8 cellular contexts compared by ENCODE assay signal in genomic region chr2:111884592-111884964, GRCh38. TPM values are rescaled to one million over a fixed set of nuclear protein-coding genes. Genes with fewer than 3 reads are reported as not detected.
DNase-seq lines count a peak whose midpoint lies in the region; TF ChIP-seq lines count a peak whose summit lies in the region.

No MANE protein-coding gene starts in this region.

- peak overlapping the region; percentile 85 for H3K27ac ChIP-seq in RWPE1
- peak overlapping the region; percentile 55 for H3K27ac ChIP-seq in fibroblast of lung (ENCODE audit: insufficient read depth, low read length)
- no peak overlapping the region for H3K27ac ChIP-seq in trophoblast cell (ENCODE audit: low read depth, low read length)

- TF ChIP-seq CTCF in RWPE1 (conservative IDR thresholded peaks at IDR 0.05; ENCODE audit: low read depth) (no peak), fibroblast of lung (conservative IDR thresholded peaks at IDR 0.05 in 1 of 2, IDR thresholded peaks at IDR 0.05 in 1 of 2; ENCODE audit: low read depth in 1 of 2, low read length in 2 of 2) (peak in 1 of 2 donors; percentile 8)

- H3K9me3 ChIP-seq in fibroblast of lung (ENCODE audit: control insufficient read depth, insufficient read depth, low read depth, low read length) (no peaks in the 10 kb centered on the region), trophoblast cell (ENCODE audit: insufficient read depth, low read depth, low read length) (peaks cover 2% of the 10 kb centered on the region)

- peak overlapping the region; percentile 97 for H3K4me3 Mint-ChIP-seq in T-helper 1 cell treated with Interleukin-12 subunit alpha and Interleukin-12 subunit beta and Interleukin-4 antibody, amounts not matched to agents 30 μg/mL and 1 μg/mL, for 36 hours

- H3K4me3 ChIP-seq in fibroblast of lung (replicated peaks in 1 of 4; ENCODE audit: control extremely low read depth in 1 of 4, insufficient read depth in 1 of 4, low read depth in 3 of 4, low read length in 4 of 4) (peak overlapping the region; percentile 75 to 100 (median 90)), trophoblast cell (ENCODE audit: low read depth, low read length) (peak overlapping the region; percentile 98)

- H3K4ac ChIP-seq in trophoblast cell (ENCODE audit: low read depth, low read length) = no peak overlapping the region

- no CpG with 5 or more reads among the region's 11 CpGs for WGBS in trophoblast cell (ENCODE audit: extremely low coverage, insufficient coverage, insufficient read length)

- CTCF ChIA-PET in RWPE1 (lab: Yijun Ruan, JAX) = no interaction called here

- H3K27ac Mint-ChIP-seq in T-helper 1 cell treated with Interleukin-12 subunit alpha and Interleukin-12 subunit beta and Interleukin-4 antibody, amounts not matched to agents 30 μg/mL and 1 μg/mL, for 36 hours = peak overlapping the region; percentile 85

- H2AK5ac ChIP-seq in trophoblast cell (ENCODE audit: low read length) = no peak overlapping the region

- DNase-seq in T-helper 1 cell = no peak
- DNase-seq in RWPE1 (ENCODE audit: low spot score) = no peak
- DNase-seq in fibroblast of lung (ENCODE audit: low read depth in 2 of 2) = no peak
- DNase-seq in trophoblast cell = peak in 1 of 2 donors; percentile 16
- no peak for DNase-seq in germinal center (ENCODE audit: low spot score)
- no peak for DNase-seq in SIG-M5 (lab: John Stamatoyannopoulos, UW)
- no peak for DNase-seq in NCI-H1105 treated with DMSO at 0.1 percent for 48 hours (lab: John Stamatoyannopoulos, UW)

- H4K20me1 ChIP-seq in fibroblast of lung (ENCODE audit: control insufficient read depth, extremely low read depth, insufficient read depth, low read length) = no peaks in the 10 kb centered on the region

- H3K79me1 ChIP-seq in trophoblast cell (ENCODE audit: low read length) = peaks cover 9% of the 10 kb centered on the region

- H2BK5ac ChIP-seq in trophoblast cell (ENCODE audit: low read depth, low read length, poor library complexity) = no peak overlapping the region

- H2AFZ ChIP-seq in fibroblast of lung (ENCODE audit: low read length) (peak overlapping the region; percentile 93), trophoblast cell (ENCODE audit: insufficient read depth, low read length, poor library complexity) (peak overlapping the region; percentile 68)

- no peak overlapping the region for H4K91ac ChIP-seq in trophoblast cell (ENCODE audit: low read depth, low read length)

- no peak overlapping the region for H2BK120ac ChIP-seq in trophoblast cell (ENCODE audit: insufficient read depth, low read length, poor library complexity)

- no peak overlapping the region for H3K18ac ChIP-seq in trophoblast cell (ENCODE audit: low read length)

- H3K14ac ChIP-seq in trophoblast cell (ENCODE audit: low read length) = peak overlapping the region; percentile 51

- H3K9me3 Mint-ChIP-seq in T-helper 1 cell treated with Interleukin-12 subunit alpha and Interleukin-12 subunit beta and Interleukin-4 antibody, amounts not matched to agents 30 μg/mL and 1 μg/mL, for 36 hours = no peaks in the 10 kb centered on the region

- POLR2A ChIA-PET in RWPE1 (lab: Yijun Ruan, JAX; ENCODE audit: low non-redundant PET) = interaction anchor here (0.6 kb wide), 1 partner anchor 162 kb away, joined by 3 read pairs; no protein-coding TSS in a partner anchor

- H3K4me2 ChIP-seq in fibroblast of lung (ENCODE audit: extremely low read depth, insufficient read depth, low read length) = peak overlapping the region; percentile 85
- H3K4me2 ChIP-seq in trophoblast cell (ENCODE audit: low read length) = peak overlapping the region; percentile 99

- peak overlapping the region; percentile 80 for H3K9ac ChIP-seq in fibroblast of lung (ENCODE audit: insufficient read depth, low read length)
- peak overlapping the region; percentile 93 for H3K9ac ChIP-seq in trophoblast cell (ENCODE audit: low read length)

- H3K4me1 ChIP-seq in fibroblast of lung (ENCODE audit: control insufficient read depth, extremely low read depth, insufficient read depth, low read length) = no peaks in the 10 kb centered on the region
- H3K4me1 ChIP-seq in trophoblast cell (ENCODE audit: control insufficient read depth in 1 of 2, insufficient read depth in 2 of 2, low read length in 2 of 2) = no peaks in the 10 kb centered on the region

- peaks cover 14% of the 10 kb centered on the region for H3K4me1 Mint-ChIP-seq in T-helper 1 cell treated with Interleukin-12 subunit alpha and Interleukin-12 subunit beta and Interleukin-4 antibody, amounts not matched to agents 30 μg/mL and 1 μg/mL, for 36 hours (ENCODE audit: low read depth)

- H4K12ac ChIP-seq in trophoblast cell (ENCODE audit: low read depth, low read length) = peak overlapping the region; percentile 56

- H3K36me3 ChIP-seq in fibroblast of lung (ENCODE audit: control insufficient read depth, insufficient read depth, low read length) (no peaks in the 10 kb centered on the region), trophoblast cell (ENCODE audit: control insufficient read depth in 1 of 2, insufficient read depth in 2 of 2, low read length in 2 of 2) (peaks cover 0 to 1% of the 10 kb centered on the region in 2 experiments)

- no peaks in the 10 kb centered on the region for H3K36me3 Mint-ChIP-seq in T-helper 1 cell treated with Interleukin-12 subunit alpha and Interleukin-12 subunit beta and Interleukin-4 antibody, amounts not matched to agents 30 μg/mL and 1 μg/mL, for 36 hours (ENCODE audit: low read depth)

- H3K23ac ChIP-seq in trophoblast cell (ENCODE audit: low read length) = no peak overlapping the region

- H3K27me3 ChIP-seq in fibroblast of lung (ENCODE audit: control insufficient read depth, insufficient read depth, low read length) (no peaks in the 10 kb centered on the region), trophoblast cell (ENCODE audit: insufficient read depth, low read length) (no peaks in the 10 kb centered on the region)

- H3K27me3 Mint-ChIP-seq in T-helper 1 cell treated with Interleukin-12 subunit alpha and Interleukin-12 subunit beta and Interleukin-4 antibody, amounts not matched to agents 30 μg/mL and 1 μg/mL, for 36 hours (ENCODE audit: low read depth) = no peaks in the 10 kb centered on the region

- H4K8ac ChIP-seq in trophoblast cell (ENCODE audit: low read depth, low read length) = peak overlapping the region; percentile 93

- no peak overlapping the region for H2BK12ac ChIP-seq in trophoblast cell (ENCODE audit: low read length)

- H3K79me2 ChIP-seq in fibroblast of lung (ENCODE audit: control insufficient read depth, insufficient read depth, low read length) (peaks cover 16% of the 10 kb centered on the region), trophoblast cell (ENCODE audit: control insufficient read depth, insufficient read depth, low read length, poor library complexity) (peaks cover 7% of the 10 kb centered on the region)

RNA-seq across cellular contexts. Expression of gene ANAPC1, which starts 0.6 kb away (rescaled TPM):
- 42.1 and 46.1 TPM in 2 replicates for total RNA-seq in fibroblast of lung
- 19.6 and 26.9 TPM in 2 replicates for polyA plus RNA-seq in fibroblast of lung
- 11.2 and 14.9 TPM in 2 replicates for polyA plus RNA-seq in fibroblast of lung (2012)
- polyA minus RNA-seq in fibroblast of lung (ENCODE audit: low replicate concordance) = 15.5 and 58.7 TPM in 2 replicates
- polyA plus RNA-seq in trophoblast cell (2013) = 14.6 and 16.2 TPM in 2 replicates

RNA-seq across cellular contexts. Expression of gene MERTK, which starts 13.8 kb away (rescaled TPM):
- total RNA-seq in fibroblast of lung = 1.8 and 6.6 TPM in 2 replicates
- 0.34 and 0.71 TPM in 2 replicates for polyA plus RNA-seq in fibroblast of lung
- polyA plus RNA-seq in fibroblast of lung (2012) = 0.21 and 0.62 TPM in 2 replicates
- polyA minus RNA-seq in fibroblast of lung (ENCODE audit: low replicate concordance) = 0.59 and 0.82 TPM in 2 replicates
- polyA plus RNA-seq in trophoblast cell (2013) = 6.7 and 7.5 TPM in 2 replicates
